ENCODE assay signal across 8 cellular contexts in genomic region chr3:126982522-126983175, GRCh38. TPM values are rescaled to one million over a fixed set of nuclear protein-coding genes. Genes with fewer than 3 reads are reported as not detected.
DNase-seq lines count a peak whose midpoint lies in the region; ATAC-seq and TF ChIP-seq lines count a peak whose summit lies in the region.

PLXNA1 (plus strand) TSS chr3:126983115; CDS start chr3:126988594, 5,479 bp downstream.

- H3K4me2 ChIP-seq in OCI-LY3 (ENCODE audit: low read length): peak within 1 kb of the TSS; percentile 92

- peak within 1 kb of the TSS; percentile 83 for H3K9ac ChIP-seq in OCI-LY3 (ENCODE audit: low read length)

- H3K79me2 ChIP-seq in OCI-LY3 (ENCODE audit: low read length): peaks cover 43% of the 10 kb centered on the region

- H3K9me3 ChIP-seq in OCI-LY3 (ENCODE audit: insufficient read depth, low read length) (no peaks in the 10 kb centered on the region), esophagus (ENCODE audit: control insufficient read depth in 2 of 2, insufficient read depth in 1 of 2, low read depth in 1 of 2, low read length in 1 of 2) (no peaks in the 10 kb centered on the region)

- DNase-seq in Calu3 (peak; percentile 91), HS-5 (ENCODE audit: low read depth) (peak; percentile 58), activated T-cell treated with anti-CD3 and anti-CD28 coated beads for 4 hours (peak; percentile 80), myocyte (ENCODE audit: low read depth) (peak; percentile 76)
- peak; percentile 59 to 71 for DNase-seq in stimulated activated CD8-positive, alpha-beta memory T cell treated with anti-CD3 and anti-CD28 coated beads, Interleukin-7, amount 100 ng/mL, for 48 hours (ENCODE audit: extremely low read depth in 1 of 2, low read depth in 1 of 2)

- ATAC-seq in GM19468 (IDR thresholded peaks at IDR 0.05; ENCODE audit: extremely low read depth, unreplicated experiment): peak; percentile 24

- peaks cover 41% of the 10 kb centered on the region for H3K36me3 Mint-ChIP-seq in Calu3 (ENCODE audit: insufficient read depth, unreplicated experiment)

- H3K9me3 Mint-ChIP-seq in Calu3 (ENCODE audit: low read depth, unreplicated experiment): no peaks in the 10 kb centered on the region

- no TSS peak for BruUV-seq in Calu3 (replicated peaks; lab: Mats Ljungman, UMichigan)

- H3K27me3 ChIP-seq in OCI-LY3 (ENCODE audit: low read depth, low read length) (peaks cover 7% of the 10 kb centered on the region), esophagus (ENCODE audit: control insufficient read depth in 1 of 2, insufficient read depth in 2 of 2, low read length in 2 of 2) (no peaks in the 10 kb centered on the region)

- TF ChIP-seq CTCF in Calu3 (IDR thresholded peaks at IDR 0.05; ENCODE audit: unreplicated experiment) (peak; percentile 99), OCI-LY3 (IDR thresholded peaks at IDR 0.05; ENCODE audit: low read depth, low read length) (peak; percentile 83)

- H3K4me1 ChIP-seq in OCI-LY3 (ENCODE audit: low read length): peaks cover 19% of the 10 kb centered on the region
- H3K4me1 ChIP-seq in esophagus (ENCODE audit: control insufficient read depth in 2 of 2, insufficient read depth in 2 of 2, low read length in 1 of 2): peaks cover 15 to 26% of the 10 kb centered on the region in 2 donors

- peak within 1 kb of the TSS; percentile 71; the same call in 1 of the 2 replicates for H2AFZ ChIP-seq in OCI-LY3 (ENCODE audit: low read depth, low read length)

- H3K4me1 Mint-ChIP-seq in Calu3 (ENCODE audit: low read depth, unreplicated experiment): peaks cover 25% of the 10 kb centered on the region

- H3K36me3 ChIP-seq in OCI-LY3 (replicated peaks; ENCODE audit: low read depth, low read length) (no peaks in the 10 kb centered on the region), esophagus (ENCODE audit: control insufficient read depth in 2 of 2, insufficient read depth in 2 of 2, low read length in 1 of 2) (no peaks in the 10 kb centered on the region)

- H3K27me3 Mint-ChIP-seq in Calu3 (ENCODE audit: unreplicated experiment): peaks cover 31% of the 10 kb centered on the region

- H3K27ac ChIP-seq in OCI-LY3 (ENCODE audit: low read length) (peak within 1 kb of the TSS; percentile 75), esophagus (ENCODE audit: low read depth in 2 of 2, low read length in 1 of 2) (peak within 1 kb of the TSS; percentile 86 to 91)

- intact Hi-C loops in Calu3 (cut with micrococcal nuclease; ENCODE audit: unreplicated experiment): loop anchor here (1.0 to 10.0 kb wide), 4 partner anchors 192 to 475 kb away; no protein-coding TSS in a partner anchor

- H4K20me1 ChIP-seq in OCI-LY3 (ENCODE audit: insufficient read depth, low read length): peaks cover 36% of the 10 kb centered on the region

- CTCF ChIA-PET in Calu3 (lab: Charles Lee): interaction anchor here (0.9 to 3.3 kb wide), 8 partner anchors 66 to 473 kb away, joined by 3 to 17 read pairs (median 4); no protein-coding TSS in a partner anchor

- H3K27ac Mint-ChIP-seq in Calu3 (ENCODE audit: unreplicated experiment): no peak within 1 kb of the TSS

- 0 to 1% methylated on average over 34 to 88 of the region's 88 CpGs for WGBS in esophagus, 2 donors

- peak within 1 kb of the TSS; percentile 75 for H3K4me3 Mint-ChIP-seq in Calu3 (ENCODE audit: low read depth, unreplicated experiment)

- H3K4me3 ChIP-seq in OCI-LY3 (ENCODE audit: low read length) (peak within 1 kb of the TSS; percentile 90), esophagus (ENCODE audit: low read depth in 1 of 2, low read length in 2 of 2) (peak within 1 kb of the TSS; percentile 72 to 79)

RNA-seq across cellular contexts. Expression of gene PLXNA1, which starts in this region (rescaled TPM):
- total RNA-seq in Calu3 (2022): 81.1 and 84.3 TPM in 2 replicates
- polyA plus RNA-seq in esophagus: 10 to 100 TPM in 1 of 2 donors, 1 to 10 TPM in 1; 7.9 to 13.6 TPM
- total RNA-seq in myocyte: 209 and 320 TPM in 2 replicates
- 177 TPM for polyA plus RNA-seq in myocyte (2012)

Comparison
In these comparisons a context has a peak if more than half of its experiments do, and no peak if none do; other contexts are left out.
1. Peak in every context shown above with its lines: DNase-seq, ATAC-seq, H3K4me3 ChIP-seq and H3K27ac ChIP-seq.